8 cellular contexts compared by ENCODE assay signal in the genomic region with DNA sequence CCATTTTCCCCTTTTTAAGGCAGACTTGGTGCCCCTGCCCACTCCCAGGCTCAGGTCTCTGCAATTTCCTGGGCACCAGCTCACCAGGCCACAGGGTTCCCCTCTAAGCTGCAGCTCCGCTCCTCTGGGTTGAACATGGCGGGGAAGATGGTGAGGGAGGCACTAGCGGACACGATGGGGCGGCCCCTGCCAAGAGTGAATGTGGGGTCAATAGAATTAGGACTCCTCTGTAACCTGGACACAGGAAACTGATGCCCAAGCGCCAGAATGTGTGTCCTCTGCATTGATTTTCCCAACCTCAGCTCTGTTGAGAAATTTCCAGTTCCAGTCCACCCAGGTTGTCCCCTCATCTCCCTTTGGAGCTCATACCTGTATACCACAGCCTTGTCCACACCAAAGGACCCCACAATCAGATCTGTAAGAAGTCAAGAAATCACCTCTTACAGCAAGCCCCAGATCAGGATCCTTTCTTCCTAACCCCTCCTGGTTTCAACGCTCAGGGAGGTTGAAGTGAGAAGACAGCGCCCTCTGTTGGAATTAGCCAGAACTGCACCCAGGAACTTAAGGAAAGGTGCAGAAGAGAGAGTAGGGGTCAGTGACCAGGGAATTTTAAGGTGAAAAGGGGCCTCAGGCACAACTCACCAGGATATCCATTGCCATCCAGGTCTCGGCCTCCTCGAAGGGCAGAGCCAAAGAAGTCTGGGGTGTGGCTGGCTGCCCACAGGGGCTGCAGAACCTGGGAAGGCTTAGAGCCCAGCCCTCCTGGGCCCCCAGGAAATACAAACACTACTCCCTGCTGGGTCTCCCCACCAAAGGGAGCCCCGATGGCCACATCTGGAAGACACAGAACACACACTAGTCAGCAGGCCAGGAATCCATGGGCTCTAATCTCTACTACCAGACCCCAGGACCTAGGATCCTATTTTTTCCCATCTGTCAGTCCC. TPM values are rescaled to one million over a fixed set of nuclear protein-coding genes. Genes with fewer than 3 reads are reported as not detected.
DNase-seq lines count a peak whose midpoint lies in the region; ATAC-seq and TF ChIP-seq lines count a peak whose summit lies in the region.

No MANE protein-coding gene starts in this region.

- no peak overlapping the region for H3K23ac ChIP-seq in H9 (ENCODE audit: insufficient read length, low read depth, low read length)

- H2BK5ac ChIP-seq in H9 (ENCODE audit: insufficient read length, low read length), result no peak overlapping the region

- no peak overlapping the region for H3K56ac ChIP-seq in H9 (ENCODE audit: insufficient read length, low read depth, low read length)

- no peak overlapping the region for H2BK120ac ChIP-seq in H9 (ENCODE audit: low read depth, low read length, poor library complexity, severe bottlenecking)

- POLR2A ChIA-PET in activated naive CD8-positive, alpha-beta T cell treated with anti-CD3 and anti-CD28 coated beads, Interleukin-2, amount 10 ng/mL, durations not matched to agents 7 days and 5 days (lab: Charles Lee), result interaction anchor here (0.8 kb wide), 1 partner anchor 9 kb away, joined by 4 read pairs; no protein-coding TSS in a partner anchor

- no peak overlapping the region for H3K27ac ChIP-seq in CD4-positive, CD25-positive, alpha-beta regulatory T cell (ENCODE audit: insufficient read depth, low read length, poor library complexity, severe bottlenecking)
- H3K27ac ChIP-seq in H9 (ENCODE audit: insufficient read length, low read depth, low read length) (no peak overlapping the region), RWPE2 (ENCODE audit: poor library complexity, severe bottlenecking) (no peak overlapping the region)

- no CpG with 5 or more reads among the region's 11 CpGs for WGBS in H9 (ENCODE audit: extremely low coverage, insufficient read length, low lambda C conversion rate)

- H2AFZ ChIP-seq in H9 (ENCODE audit: low read length), result no peak overlapping the region

- H3K4me3 ChIP-seq in CD4-positive, CD25-positive, alpha-beta regulatory T cell (ENCODE audit: low read depth, low read length), result no peak overlapping the region
- H3K4me3 ChIP-seq in RWPE2 (ENCODE audit: severe bottlenecking), result no peak overlapping the region

- H2BK20ac ChIP-seq in H9 (ENCODE audit: low read depth, low read length, poor library complexity, severe bottlenecking), result no peak overlapping the region

- no peak overlapping the region for H4K8ac ChIP-seq in H9 (replicated peaks; ENCODE audit: insufficient read length, low read depth, low read length)

- no peak overlapping the region for H3K18ac ChIP-seq in H9 (ENCODE audit: insufficient read length, low read depth, low read length)

- no peaks in the 10 kb centered on the region for H3K23me2 ChIP-seq in H9 (ENCODE audit: insufficient read length, low read depth, low read length, poor library complexity, severe bottlenecking)

- no peak overlapping the region for H3T11ph ChIP-seq in H9 (ENCODE audit: low read length)

- no peak overlapping the region for H4K5ac ChIP-seq in H9 (ENCODE audit: insufficient read length, low read depth, low read length)

- peaks cover 64% of the 10 kb centered on the region for H3K36me3 Mint-ChIP-seq in CD4-positive, CD25-positive, alpha-beta regulatory T cell
- H3K36me3 Mint-ChIP-seq in H9 (ENCODE audit: insufficient read depth in 1 of 3, low read depth in 3 of 3), result peaks cover 11 to 30% (median 22%) of the 10 kb centered on the region in 3 experiments
- H3K36me3 Mint-ChIP-seq in activated naive CD8-positive, alpha-beta T cell treated with anti-CD3 and anti-CD28 coated beads, Interleukin-2, amount 10 ng/mL, durations not matched to agents 7 days and 5 days, result peaks cover 43% of the 10 kb centered on the region
- H3K36me3 Mint-ChIP-seq in immature natural killer cell, result peaks cover 26 to 72% (median 38%) of the 10 kb centered on the region in 3 donors

- TF ChIP-seq CTCF in H9 (conservative IDR thresholded peaks at IDR 0.05), result peak; percentile 97
- TF ChIP-seq CTCF in RWPE2 (IDR thresholded peaks at IDR 0.05; ENCODE audit: poor library complexity, severe bottlenecking), result peak; percentile 85

- peak in 1 of 2 donors; percentile 56 for ATAC-seq in CD4-positive, CD25-positive, alpha-beta regulatory T cell (ENCODE audit: low read depth in 2 of 2)
- ATAC-seq in RWPE2 (ENCODE audit: low read depth) (no peak), GM21423 (IDR thresholded peaks at IDR 0.05; ENCODE audit: unreplicated experiment) (no peak), GM19395 (IDR thresholded peaks at IDR 0.05; ENCODE audit: unreplicated experiment) (no peak)
- no peak for ATAC-seq in activated naive CD8-positive, alpha-beta T cell treated with anti-CD3 and anti-CD28 coated beads, Interleukin-2, amount 10 ng/mL, durations not matched to agents 7 days and 5 days (ENCODE audit: low read depth)

- no peaks in the 10 kb centered on the region for H3K27me3 ChIP-seq in CD4-positive, CD25-positive, alpha-beta regulatory T cell (ENCODE audit: control insufficient read depth, insufficient read depth, low read length)
- H3K27me3 ChIP-seq in H9 (ENCODE audit: insufficient read depth, low read length), result no peaks in the 10 kb centered on the region
- H3K27me3 ChIP-seq in RWPE2 (ENCODE audit: insufficient read depth, poor library complexity, severe bottlenecking), result no peaks in the 10 kb centered on the region

- no peak overlapping the region for H3K9ac ChIP-seq in H9 (ENCODE audit: extremely low read depth, insufficient read length, low read length)

- H3K79me1 ChIP-seq in H9 (ENCODE audit: insufficient read depth, low read depth, low read length, poor library complexity, severe bottlenecking), result no peaks in the 10 kb centered on the region

- no peaks in the 10 kb centered on the region for H3K9me3 ChIP-seq in CD4-positive, CD25-positive, alpha-beta regulatory T cell (ENCODE audit: control insufficient read depth in 2 of 2, low read length in 2 of 2)
- H3K9me3 ChIP-seq in H9 (ENCODE audit: control insufficient read depth, low read depth, low read length), result no peaks in the 10 kb centered on the region
- H3K9me3 ChIP-seq in RWPE2 (ENCODE audit: severe bottlenecking), result no peaks in the 10 kb centered on the region

- H4K20me1 ChIP-seq in H9 (ENCODE audit: control insufficient read depth, insufficient read depth, insufficient read length), result no peaks in the 10 kb centered on the region

- no peak overlapping the region for H2BK12ac ChIP-seq in H9 (ENCODE audit: insufficient read length, low read depth, low read length)

- peak; percentile 54 to 74 (median 59) for DNase-seq in CD4-positive, CD25-positive, alpha-beta regulatory T cell
- DNase-seq in H9 (peak; percentile 84), RWPE2 (ENCODE audit: low spot score) (no peak), immature natural killer cell (peak; percentile 58 to 64 (median 63))
- DNase-seq in activated naive CD8-positive, alpha-beta T cell treated with anti-CD3 and anti-CD28 coated beads, Interleukin-2, amount 10 ng/mL, durations not matched to agents 7 days and 5 days, result peak; percentile 49
- peak; percentile 44 for DNase-seq in stimulated activated CD4-positive, alpha-beta T cell treated with anti-CD3 and anti-CD28 coated beads, Interleukin-2, amount 100 ng/mL, for 4 hours (ENCODE audit: low read depth)

- no peak overlapping the region for H3K4me2 ChIP-seq in H9 (ENCODE audit: insufficient read depth, insufficient read length, low read length)

- no peaks in the 10 kb centered on the region for H3K27me3 Mint-ChIP-seq in CD4-positive, CD25-positive, alpha-beta regulatory T cell
- peaks cover 1% of the 10 kb centered on the region; the same call in 1 of the 2 replicates for H3K27me3 Mint-ChIP-seq in H9 (ENCODE audit: low read depth)
- no peaks in the 10 kb centered on the region for H3K27me3 Mint-ChIP-seq in activated naive CD8-positive, alpha-beta T cell treated with anti-CD3 and anti-CD28 coated beads, Interleukin-2, amount 10 ng/mL, durations not matched to agents 7 days and 5 days
- peaks cover 0 to 7% (median 0%) of the 10 kb centered on the region in 3 donors for H3K27me3 Mint-ChIP-seq in immature natural killer cell (ENCODE audit: low read depth in 3 of 3)

- H3K4me1 Mint-ChIP-seq in CD4-positive, CD25-positive, alpha-beta regulatory T cell, result peaks cover 6 to 47% (median 24%) of the 10 kb centered on the region in 4 donors
- peaks cover 3 to 7% of the 10 kb centered on the region in 2 experiments for H3K4me1 Mint-ChIP-seq in H9
- peaks cover 1% of the 10 kb centered on the region for H3K4me1 Mint-ChIP-seq in activated naive CD8-positive, alpha-beta T cell treated with anti-CD3 and anti-CD28 coated beads, Interleukin-2, amount 10 ng/mL, durations not matched to agents 7 days and 5 days
- H3K4me1 Mint-ChIP-seq in immature natural killer cell, result peaks cover 28 to 42% of the 10 kb centered on the region in 2 donors

- no peaks in the 10 kb centered on the region for H3K9me3 Mint-ChIP-seq in CD4-positive, CD25-positive, alpha-beta regulatory T cell
- H3K9me3 Mint-ChIP-seq in H9 (no peaks in the 10 kb centered on the region), immature natural killer cell (no peaks in the 10 kb centered on the region)
- no peaks in the 10 kb centered on the region for H3K9me3 Mint-ChIP-seq in activated naive CD8-positive, alpha-beta T cell treated with anti-CD3 and anti-CD28 coated beads, Interleukin-2, amount 10 ng/mL, durations not matched to agents 7 days and 5 days

- H3K4me1 ChIP-seq in CD4-positive, CD25-positive, alpha-beta regulatory T cell (ENCODE audit: control insufficient read depth, insufficient read depth, low read length, poor library complexity, severe bottlenecking), result peaks cover 12% of the 10 kb centered on the region
- no peaks in the 10 kb centered on the region for H3K4me1 ChIP-seq in H9 (ENCODE audit: insufficient read depth, low read length)
- no peaks in the 10 kb centered on the region for H3K4me1 ChIP-seq in RWPE2 (ENCODE audit: insufficient read depth, poor library complexity, severe bottlenecking)

- H4K91ac ChIP-seq in H9 (ENCODE audit: insufficient read length, low read depth, low read length), result no peak overlapping the region

- H3K14ac ChIP-seq in H9 (ENCODE audit: insufficient read depth, low read length), result no peak overlapping the region

- H3K79me2 ChIP-seq in H9 (ENCODE audit: insufficient read depth, low read length), result no peaks in the 10 kb centered on the region

- H2AK5ac ChIP-seq in H9 (ENCODE audit: insufficient read length, low read length), result no peak overlapping the region

- peak overlapping the region in 1 of 4 donors; percentile 46 for H3K4me3 Mint-ChIP-seq in CD4-positive, CD25-positive, alpha-beta regulatory T cell
- H3K4me3 Mint-ChIP-seq in H9 (no peak overlapping the region), immature natural killer cell (peak overlapping the region in 1 of 5 donors; percentile 16)
- no peak overlapping the region for H3K4me3 Mint-ChIP-seq in activated naive CD8-positive, alpha-beta T cell treated with anti-CD3 and anti-CD28 coated beads, Interleukin-2, amount 10 ng/mL, durations not matched to agents 7 days and 5 days

- H2BK15ac ChIP-seq in H9 (ENCODE audit: low read depth, low read length), result no peak overlapping the region

- peak overlapping the region; percentile 91 to 93 (median 92) for H3K27ac Mint-ChIP-seq in CD4-positive, CD25-positive, alpha-beta regulatory T cell
- H3K27ac Mint-ChIP-seq in H9 (no peak overlapping the region), immature natural killer cell (peak overlapping the region; percentile 85 to 97 (median 93))
- H3K27ac Mint-ChIP-seq in activated naive CD8-positive, alpha-beta T cell treated with anti-CD3 and anti-CD28 coated beads, Interleukin-2, amount 10 ng/mL, durations not matched to agents 7 days and 5 days, result peak overlapping the region; percentile 30

- no peak overlapping the region for H3K4ac ChIP-seq in H9 (ENCODE audit: low read depth, low read length)

- H3K36me3 ChIP-seq in CD4-positive, CD25-positive, alpha-beta regulatory T cell (ENCODE audit: control insufficient read depth, insufficient read depth, low read length), result peaks cover 93% of the 10 kb centered on the region
- H3K36me3 ChIP-seq in RWPE2 (ENCODE audit: low read depth), result peaks cover 100% of the 10 kb centered on the region

RNA-seq across cellular contexts. Expression of gene ITGA5, which starts 14.7 kb away (rescaled TPM):
- total RNA-seq in CD4-positive, CD25-positive, alpha-beta regulatory T cell, result 57.4 TPM
- polyA plus RNA-seq in CD4-positive, CD25-positive, alpha-beta regulatory T cell, result 10 to 100 TPM; 18.6 to 31.8 (median 23.7) TPM
- total RNA-seq in H9 (2021), result 12.2 and 16.2 TPM in 2 replicates
- 10 to 100 TPM; 84.5 to 90.6 TPM for total RNA-seq in activated naive CD8-positive, alpha-beta T cell treated with anti-CD3 and anti-CD28 coated beads, Interleukin-2, amount 10 ng/mL, durations not matched to agents 7 days and 5 days
- polyA plus RNA-seq in immature natural killer cell, result 100 to 1,000 TPM in 1 of 3 donors, 10 to 100 TPM in 2; 26.2 to 119 (median 65.5) TPM

RNA-seq across cellular contexts. Expression of gene ZNF385A, which starts 19.8 kb away (rescaled TPM):
- 0.86 TPM for total RNA-seq in CD4-positive, CD25-positive, alpha-beta regulatory T cell
- polyA plus RNA-seq in CD4-positive, CD25-positive, alpha-beta regulatory T cell, result under 1 TPM in 2 of 4 donors, not detected in 2; 0.14 to 0.17 TPM
- total RNA-seq in H9 (2021), result 5.7 and 6.2 TPM in 2 replicates
- total RNA-seq in activated naive CD8-positive, alpha-beta T cell treated with anti-CD3 and anti-CD28 coated beads, Interleukin-2, amount 10 ng/mL, durations not matched to agents 7 days and 5 days, result 1 to 10 TPM; 1.4 to 2.0 TPM
- 1 to 10 TPM; 1.8 to 2.7 (median 2.2) TPM for polyA plus RNA-seq in immature natural killer cell

RNA-seq across cellular contexts. Expression of gene GPR84, which starts 40.0 kb away (rescaled TPM):
- not detected for total RNA-seq in CD4-positive, CD25-positive, alpha-beta regulatory T cell
- not detected for polyA plus RNA-seq in CD4-positive, CD25-positive, alpha-beta regulatory T cell
- not detected in 2 replicates for total RNA-seq in H9 (2021)
- total RNA-seq in activated naive CD8-positive, alpha-beta T cell treated with anti-CD3 and anti-CD28 coated beads, Interleukin-2, amount 10 ng/mL, durations not matched to agents 7 days and 5 days, result under 1 TPM; 0.39 to 0.65 TPM
- not detected for polyA plus RNA-seq in immature natural killer cell

Comparison
In these comparisons a context has a peak if more than half of its experiments do, and no peak if none do; other contexts are left out.
1. H3K27ac Mint-ChIP-seq: peak in CD4-positive, CD25-positive, alpha-beta regulatory T cell (3 of 3), activated naive CD8-positive, alpha-beta T cell treated with anti-CD3 and anti-CD28 coated beads, Interleukin-2, amount 10 ng/mL, durations not matched to agents 7 days and 5 days (single experiment) and immature natural killer cell (6 of 6); none in H9 (0 of 3).